ENCODE assay signal across 27 cellular contexts in genomic region chr4:126174627-126175026, GRCh38.
"Had no signal": no experiment of that assay in that cellular context is flagged by ENCODE, and none has a peak within 500 bp of the region (broad histone marks: within the 10 kb centered on the region; RNA-seq: fewer than 3 reads in every experiment).

No MANE protein-coding gene starts in this region.

- H3K36me3 ChIP-seq: stomach, suprapubic skin, thoracic aorta, thyroid gland, tibial artery, tibial nerve, transverse colon, upper lobe of left lung, upper lobe of right lung, uterus, vagina had no signal

- H3K4me1 ChIP-seq: stomach, suprapubic skin, testis, thyroid gland, tibial artery, tibial nerve, transverse colon, upper lobe of left lung, upper lobe of right lung, uterus, vagina had no signal

- H3K27me3 ChIP-seq: stomach, suprapubic skin, testis, thyroid gland, tibial artery, tibial nerve, transverse colon, upper lobe of left lung, upper lobe of right lung, uterus, vagina had no signal

- H3K27ac ChIP-seq: stomach, suprapubic skin, testis, thoracic aorta, thyroid gland, tibial artery, tibial nerve, transverse colon, upper lobe of left lung, upper lobe of right lung, uterus, vagina had no signal

- H3K4me3 ChIP-seq: stomach, suprapubic skin, testis, thoracic aorta, thyroid gland, tibial artery, tibial nerve, transverse colon, upper lobe of left lung, upper lobe of right lung, uterus, vagina had no signal

- ATAC-seq: stimulated activated effector memory CD8-positive, alpha-beta T cell treated with anti-CD3 and anti-CD28 coated beads, Interleukin-12 subunit alpha, Interleukin-12 subunit beta, amount 100 ng/mL, for 72 hours; stimulated activated memory B cell treated with anti-CD40 and anti-IgM and Interleukin-4, amounts not matched to agents 10 μg/mL and 1 μg/mL and 100 μg/mL, for 72 hours; stimulated activated naive B cell treated with anti-CD40 and anti-IgM and Interleukin-4, amounts not matched to agents 10 μg/mL and 1 μg/mL and 100 μg/mL, for 72 hours; stimulated activated naive CD8-positive, alpha-beta T cell treated with anti-CD3 and anti-CD28 coated beads, Interleukin-15, amount 100 ng/mL, for 72 hours; stimulated activated naive CD8-positive, alpha-beta T cell treated with anti-CD3 and anti-CD28 coated beads, Interleukin-15, Interleukin-2, amounts not matched to agents 100 U/mL and 50 U/mL, for 24 hours; upper lobe of right lung had no signal

- DNase-seq: stimulated activated CD4-positive, alpha-beta T cell treated with anti-CD3 and anti-CD28 coated beads, Interleukin-2, amount 100 ng/mL, for 48 hours; stimulated activated CD4-positive, alpha-beta T cell treated with anti-CD3 and anti-CD28 coated beads, Interleukin-4, amount 100 ng/mL, for 1 hour; stimulated activated CD4-positive, alpha-beta T cell treated with anti-CD3 and anti-CD28 coated beads, Interleukin-4, amount 100 ng/mL, for 24 hours; stimulated activated CD4-positive, alpha-beta T cell treated with anti-CD3 and anti-CD28 coated beads, Interleukin-4, amount 100 ng/mL, for 4 hours; stimulated activated CD8-positive, alpha-beta memory T cell treated with anti-CD3 and anti-CD28 coated beads, Interleukin-4, amount 100 ng/mL, for 48 hours; stimulated activated naive B cell treated with anti-CD40 and anti-IgM and Interleukin-4, amounts not matched to agents 10 μg/mL and 1 μg/mL and 100 μg/mL, for 72 hours; stimulated activated naive CD4-positive, alpha-beta T cell; stimulated activated naive CD4-positive, alpha-beta T cell treated with Interleukin-2 at 50 U/mL for 16 hours; stimulated activated naive CD8-positive, alpha-beta T cell treated with anti-CD3 and anti-CD28 coated beads, Interleukin-15, amount 100 ng/mL, for 72 hours; stimulated activated naive CD8-positive, alpha-beta T cell treated with anti-CD3 and anti-CD28 coated beads, Interleukin-15, Interleukin-2, amounts not matched to agents 100 U/mL and 50 U/mL, for 24 hours; stomach; substantia nigra; testis; thyroid gland; tibial artery; transverse colon; trophoblast cell; upper lobe of left lung; upper lobe of right lung; uterus had no signal

- FAIRE-seq: urothelium cell line had no signal

- H3K9me3 ChIP-seq: stomach, suprapubic skin, testis, thoracic aorta, thyroid gland, tibial nerve, transverse colon, upper lobe of left lung, upper lobe of right lung, uterus, vagina had no signal
